20 cellular contexts compared by ENCODE assay signal in the genomic region with DNA sequence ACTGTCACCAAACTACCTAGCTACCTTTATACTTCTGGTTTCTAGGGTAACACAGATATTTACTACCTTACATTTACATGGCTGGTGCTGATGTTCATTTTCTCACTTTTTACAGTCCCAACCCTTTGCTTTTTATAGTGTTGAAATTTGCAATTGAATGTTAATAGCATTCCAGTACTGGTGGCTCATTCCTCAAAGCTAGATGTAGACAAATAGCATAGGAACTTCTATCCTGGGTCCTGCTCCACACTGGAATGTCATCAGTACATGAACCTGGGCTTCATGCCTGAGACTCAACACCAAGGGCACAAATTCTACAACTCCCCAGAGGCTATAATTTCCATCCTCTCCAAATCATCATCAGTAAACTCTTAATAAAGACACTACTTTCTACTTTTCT. TPM values are rescaled to one million over a fixed set of nuclear protein-coding genes. Genes with fewer than 3 reads are reported as not detected.
DNase-seq lines count a peak whose midpoint lies in the region; ATAC-seq and TF ChIP-seq lines count a peak whose summit lies in the region.
"Had no signal": no experiment of that assay in that cellular context is flagged by ENCODE, and none has a peak within 500 bp of the region (broad histone marks: within the 10 kb centered on the region; RNA-seq: fewer than 3 reads in every experiment).

No MANE protein-coding gene starts in this region.

- H2AFZ ChIP-seq in ACC112 (ENCODE audit: low read length, unreplicated experiment) (peak overlapping the region; percentile 5), IMR-90 (replicated peaks; ENCODE audit: low read length, poor library complexity) (no peak overlapping the region)

- H3K4me3 ChIP-seq in ACC112 (ENCODE audit: low read depth, low read length), result no peak overlapping the region
- H3K4me3 ChIP-seq in IMR-90 (ENCODE audit: insufficient read depth, low read depth, low read length), result no peak overlapping the region
- no peak overlapping the region for H3K4me3 ChIP-seq in fibroblast of the aortic adventitia (ENCODE audit: low read depth, low read length)
- H3K4me3 ChIP-seq: K562 had no signal

- H3K9me3 Mint-ChIP-seq in WTC11, result peaks cover under 1% of the 10 kb centered on the region

- H3K23ac ChIP-seq in IMR-90 (ENCODE audit: low read depth, low read length), result no peak overlapping the region

- peak overlapping the region; percentile 52; the same call in 1 of the 2 replicates for H4K5ac ChIP-seq in IMR-90 (ENCODE audit: low read depth, low read length)

- H4K91ac ChIP-seq in IMR-90 (ENCODE audit: insufficient read depth, low read depth, low read length), result no peak overlapping the region

- TF ChIP-seq POLR2A in IMR-90 (IDR thresholded peaks at IDR 0.05; ENCODE audit: low read depth, low read length), result no peak

- ATAC-seq in IMR-90 (ENCODE audit: low read depth) (peak; percentile 77), GM18868 (IDR thresholded peaks at IDR 0.05; ENCODE audit: unreplicated experiment) (no peak), WTC11 (no peak), GM19023 (IDR thresholded peaks at IDR 0.05; ENCODE audit: unreplicated experiment) (no peak)
- ATAC-seq: K562, Right ventricle myocardium inferior had no signal

- H3K14ac ChIP-seq in IMR-90 (replicated peaks; ENCODE audit: low read depth, low read length), result no peak overlapping the region

- dilution Hi-C loops in IMR-90 (cut with HindIII; ENCODE audit: low sequenced_read_pairs, unreplicated experiment), result no loop called here

- H3K4me3 Mint-ChIP-seq in WTC11, result no peak overlapping the region
- H3K4me3 Mint-ChIP-seq: H9 had no signal

- no peak overlapping the region for H3K9ac ChIP-seq in IMR-90 (ENCODE audit: low read depth, low read length)

- no peaks in the 10 kb centered on the region for H4K20me1 ChIP-seq in IMR-90 (ENCODE audit: insufficient read depth, low read length)

- no peak overlapping the region; the same call in 1 of the 2 replicates for H3K4ac ChIP-seq in IMR-90 (ENCODE audit: low read depth, low read length)

- H4K8ac ChIP-seq in IMR-90 (ENCODE audit: low read depth in 2 of 2, low read length in 2 of 2), result no peak overlapping the region

- no peak for TF ChIP-seq CTCF in IMR-90 (conservative IDR thresholded peaks at IDR 0.05; ENCODE audit: low read depth, low read length)
- TF ChIP-seq CTCF in fibroblast of the aortic adventitia (IDR thresholded peaks at IDR 0.05; ENCODE audit: insufficient read depth, low read length), result no peak
- no peak for TF ChIP-seq CTCF in WTC11 (IDR thresholded peaks at IDR 0.05)

- H3K4me1 ChIP-seq in ACC112 (ENCODE audit: control insufficient read depth, insufficient read depth, low read length, unreplicated experiment) (peaks cover 3% of the 10 kb centered on the region), IMR-90 (ENCODE audit: control insufficient read depth, insufficient read depth, low read length) (no peaks in the 10 kb centered on the region; the same call in 1 of the 2 replicates)

- no peak overlapping the region for H2BK5ac ChIP-seq in IMR-90 (ENCODE audit: low read depth, low read length, poor library complexity, severe bottlenecking)

- no peak overlapping the region for H2BK120ac ChIP-seq in IMR-90 (ENCODE audit: low read depth, low read length)

- H3K36me3 ChIP-seq in ACC112 (ENCODE audit: insufficient read depth, low read length) (no peaks in the 10 kb centered on the region), IMR-90 (ENCODE audit: control insufficient read depth, insufficient read depth, low read length) (no peaks in the 10 kb centered on the region)

- peaks cover 4% of the 10 kb centered on the region; the same call in 1 of the 2 replicates for H3K4me1 Mint-ChIP-seq in WTC11

- H3K4me2 ChIP-seq in IMR-90 (ENCODE audit: low read depth, low read length), result peak overlapping the region; percentile 27; the same call in 1 of the 2 replicates

- DNase-seq in EL (peak; percentile 13), IMR-90 (peak; percentile 21), fibroblast of the aortic adventitia (ENCODE audit: low read depth) (peak; percentile 10), WTC11 (ENCODE audit: low spot score) (no peak)
- no peak for DNase-seq in activated T-cell treated with anti-CD3 and anti-CD28 coated beads, Interleukin-2, amount 50 U/mL, for 48 hours
- DNase-seq: H9; MV-4-11; NCI-H1417; NCI-H187; NCI-H2107; NCI-H510A; NCI-H748 treated with DMSO at 0.1 percent for 48 hours; NK-92 treated with Interleukin-12 subunit alpha and Interleukin-12 subunit beta, amount 100 ng/mL, for 24 hours had no signal

- in situ Hi-C loops in IMR-90 (cut with MboI; ENCODE audit: low sequenced_read_pairs), result no loop called here

- H3K27me3 Mint-ChIP-seq in WTC11 (ENCODE audit: low read depth), result no peaks in the 10 kb centered on the region

- no peak overlapping the region for H2BK20ac ChIP-seq in IMR-90 (ENCODE audit: low read depth, low read length)

- H3K79me2 ChIP-seq in ACC112 (ENCODE audit: control insufficient read depth, insufficient read depth, low read length, unreplicated experiment), result no peaks in the 10 kb centered on the region

- no peak overlapping the region for H2AK5ac ChIP-seq in IMR-90 (ENCODE audit: low read depth, low read length)

- H3K79me1 ChIP-seq in IMR-90 (ENCODE audit: low read depth in 1 of 2, low read length in 2 of 2), result no peaks in the 10 kb centered on the region

- H3K36me3 Mint-ChIP-seq in WTC11, result no peaks in the 10 kb centered on the region

- TF ChIP-seq RAD21 in IMR-90 (IDR thresholded peaks at IDR 0.05; ENCODE audit: low read length), result no peak

- H3K9me3 ChIP-seq in IMR-90 (ENCODE audit: control insufficient read depth, insufficient read depth, low read length), result no peaks in the 10 kb centered on the region

- CTCF ChIA-PET in IMR-90 (lab: Yijun Ruan, JAX), result no interaction called here
- CTCF ChIA-PET in WTC11 (lab: Charles Lee), result no interaction called here

- H3K27ac ChIP-seq in ACC112 (ENCODE audit: low read depth, low read length) (no peak overlapping the region), IMR-90 (ENCODE audit: insufficient read depth, low read length) (no peak overlapping the region)
- H3K27ac ChIP-seq: C4-2B had no signal

- no peaks in the 10 kb centered on the region for H3K9me1 ChIP-seq in IMR-90 (ENCODE audit: insufficient read depth, low read length)

- H2AK9ac ChIP-seq in IMR-90 (replicated peaks; ENCODE audit: low read depth, low read length, poor library complexity), result no peak overlapping the region

- intact Hi-C loops in IMR-90 (cut with micrococcal nuclease), result no loop called here

- no TSS peak for BruUV-seq in IMR-90 (replicated peaks; lab: Mats Ljungman, UMichigan)

- no peaks in the 10 kb centered on the region for H3K27me3 ChIP-seq in ACC112 (ENCODE audit: insufficient read depth, low read length)
- no peaks in the 10 kb centered on the region; the same call in 1 of the 2 replicates for H3K27me3 ChIP-seq in IMR-90 (ENCODE audit: control insufficient read depth, insufficient read depth, low read length)

- no peak overlapping the region for H3K56ac ChIP-seq in IMR-90 (ENCODE audit: extremely low read depth, insufficient read depth, low read length)

- POLR2A ChIA-PET in IMR-90 (lab: Charles Lee; ENCODE audit: unreplicated experiment) (no interaction called here), WTC11 (lab: Charles Lee) (no interaction called here)

- no peak overlapping the region for H3K27ac Mint-ChIP-seq in WTC11
- H3K27ac Mint-ChIP-seq: H9 had no signal

- peak overlapping the region; percentile 54; the same call in 1 of the 2 replicates for H3K18ac ChIP-seq in IMR-90 (ENCODE audit: low read depth, low read length)

- no peak overlapping the region for H2BK15ac ChIP-seq in IMR-90 (ENCODE audit: low read depth, low read length)

TF ChIP-seq in IMR-90, 13 proteins besides CTCF, POLR2A, EP300 and RAD21 (continues in another document):
- TF ChIP-seq CHD1 (IDR thresholded peaks at IDR 0.05; ENCODE audit: low read depth, low read length) (no peak), NFE2L2 (IDR thresholded peaks at IDR 0.05; ENCODE audit: low read depth, low read length) (no peak), BHLHE40 (IDR thresholded peaks at IDR 0.05; ENCODE audit: low read depth, low read length) (no peak), MAFK (IDR thresholded peaks at IDR 0.05; ENCODE audit: low read depth, low read length) (no peak), FOS (IDR thresholded peaks at IDR 0.05; ENCODE audit: low read depth, low read length) (no peak)

TF ChIP-seq in WTC11, 78 proteins besides CTCF, POLR2A, EP300 and RAD21 (continues in another document):
- TF ChIP-seq CREM (CRISPR knock-in tag; IDR thresholded peaks at IDR 0.05), result no peak
- TF ChIP-seq KAT7 (CRISPR knock-in tag; IDR thresholded peaks at IDR 0.05; ENCODE audit: borderline replicate concordance), result no peak
- no peak for TF ChIP-seq SMAD4 (CRISPR knock-in tag; IDR thresholded peaks at IDR 0.05)

RNA-seq across cellular contexts. Expression of a gene that starts 10.3 kb away (rescaled TPM):
- total RNA-seq in IMR-90 (2012; rRNA removed), result 10.8 and 13.4 TPM in 2 replicates
- polyA plus RNA-seq in IMR-90 (2012; rRNA removed), result 6.5 and 7.7 TPM in 2 replicates
- 3.3 and 7.2 TPM in 2 replicates for polyA plus RNA-seq in IMR-90 (2012; cell fraction: cytosol; rRNA removed)
- polyA plus RNA-seq in IMR-90 (2012; cell fraction: nucleus; rRNA removed; ENCODE audit: low replicate concordance), result 4.0 and 14.0 TPM in 2 replicates
- total RNA-seq in fibroblast of the aortic adventitia (ENCODE audit: low replicate concordance), result 13.6 and 18.3 TPM in 2 replicates
- total RNA-seq in WTC11 (2021), result 14.3 to 17.3 TPM (median 15.4 TPM) in 3 replicates

RNA-seq across cellular contexts. Expression of a gene that starts 16.5 kb away (rescaled TPM):
- total RNA-seq in IMR-90 (2012; rRNA removed) (11.3 and 12.8 TPM in 2 replicates), fibroblast of the aortic adventitia (ENCODE audit: low replicate concordance) (2.5 and 14.4 TPM in 2 replicates), WTC11 (2021) (3.9 to 4.2 TPM (median 3.9 TPM) in 3 replicates)
- 13.7 and 14.2 TPM in 2 replicates for polyA plus RNA-seq in IMR-90 (2012; rRNA removed)
- 8.2 and 9.7 TPM in 2 replicates for polyA plus RNA-seq in IMR-90 (2012; cell fraction: cytosol; rRNA removed)
- 1.8 and 5.4 TPM in 2 replicates for polyA plus RNA-seq in IMR-90 (2012; cell fraction: nucleus; rRNA removed; ENCODE audit: low replicate concordance)
- total RNA-seq: A172, K562 had no signal
- polyA plus RNA-seq: K562 had no signal

RNA-seq across cellular contexts. Expression of a gene that starts 35.8 kb away (rescaled TPM):
- 24.2 and 25.8 TPM in 2 replicates for total RNA-seq in IMR-90 (2012; rRNA removed)
- 4.8 and 5.5 TPM in 2 replicates for polyA plus RNA-seq in IMR-90 (2012; rRNA removed)
- polyA plus RNA-seq in IMR-90 (2012; cell fraction: cytosol; rRNA removed), result 1.1 and 1.8 TPM in 2 replicates
- polyA plus RNA-seq in IMR-90 (2012; cell fraction: nucleus; rRNA removed; ENCODE audit: low replicate concordance), result 1.5 and 4.7 TPM in 2 replicates
- total RNA-seq in fibroblast of the aortic adventitia (ENCODE audit: low replicate concordance), result 4.3 and 23.4 TPM in 2 replicates
- 18.1 to 20.1 TPM (median 19.5 TPM) in 3 replicates for total RNA-seq in WTC11 (2021)

Comparison
In these comparisons a context has a peak if more than half of its experiments do, and no peak if none do; other contexts are left out.
1. DNase-seq: peak in EL (single experiment), IMR-90 (single experiment) and fibroblast of the aortic adventitia (single experiment); none in WTC11 (single experiment) and activated T-cell treated with anti-CD3 and anti-CD28 coated beads, Interleukin-2, amount 50 U/mL, for 48 hours (0 of 2).